1 cellular context compared by ENCODE assay signal in the genomic region with DNA sequence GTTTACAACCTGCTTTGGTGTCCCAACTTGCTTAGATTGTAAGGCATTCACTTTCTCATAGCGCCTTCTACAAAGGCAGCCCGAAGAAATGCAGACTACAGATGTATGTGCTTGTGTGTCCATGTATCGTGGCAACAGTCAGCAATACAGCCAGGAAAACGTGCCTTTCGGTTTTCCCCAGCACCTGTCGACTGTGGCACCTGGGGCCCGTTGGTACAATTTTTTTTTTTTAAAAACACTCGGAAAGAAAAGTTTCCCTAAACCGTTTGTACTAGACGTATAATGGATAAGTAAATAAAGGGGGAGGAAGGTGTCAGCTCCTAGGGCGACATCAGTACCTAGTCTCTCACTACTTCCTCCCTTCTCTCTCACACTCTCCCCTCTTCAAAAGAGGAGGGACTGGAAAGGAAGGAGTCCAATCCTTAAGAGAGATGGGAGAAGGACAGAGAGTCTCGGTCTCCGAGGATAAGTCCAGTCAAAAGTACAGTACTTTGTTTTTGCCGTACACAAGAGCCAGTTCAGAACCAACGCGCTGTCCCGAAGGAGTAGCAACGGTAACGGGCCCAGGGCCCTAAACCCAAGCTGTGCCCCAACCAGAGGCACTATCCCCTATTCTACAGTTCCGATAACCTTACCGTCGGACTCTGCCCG.
A peak's percentile ranks its signal among the peaks of the same experiment; 100 is the strongest.
TF ChIP-seq lines count a peak whose summit lies in the region.

No MANE protein-coding gene starts in this region.

TF ChIP-seq in GM12878, 131 proteins besides CTCF, POLR2A, EP300 and RAD21 (continued from another document and continues in another):
- TF ChIP-seq BCLAF1 (IDR thresholded peaks at IDR 0.05) (no peak), TAF1 (IDR thresholded peaks at IDR 0.05; ENCODE audit: borderline replicate concordance, low read depth, low read length) (0 out of 2 replicates have a peak, but pooled peaks have one; percentile 19), SREBF2 (IDR thresholded peaks at IDR 0.05; ENCODE audit: low read length) (0 out of 2 replicates have a peak, but pooled peaks have one; percentile 15), NR2C1 (IDR thresholded peaks at IDR 0.05) (no peak), IKZF1 (conservative IDR thresholded peaks at IDR 0.05) (no peak), JUND (IDR thresholded peaks at IDR 0.05; ENCODE audit: low read depth, low read length) (no peak), SIN3A (IDR thresholded peaks at IDR 0.05; ENCODE audit: low read depth, low read length) (peak; percentile 78; the same call in 1 of the 2 replicates), KAT2A (conservative IDR thresholded peaks at IDR 0.05; ENCODE audit: control insufficient read depth, low read depth, low read length) (no peak), GABPA (IDR thresholded peaks at IDR 0.05; ENCODE audit: low read depth) (no peak), CEBPZ (IDR thresholded peaks at IDR 0.05; ENCODE audit: low read depth, low read length) (no peak), SIX5 (IDR thresholded peaks at IDR 0.05; ENCODE audit: low read depth, low read length, severe bottlenecking) (no peak), TARDBP (IDR thresholded peaks at IDR 0.05; ENCODE audit: borderline replicate concordance) (0 out of 2 replicates have a peak, but pooled peaks have one; percentile 43), SUZ12 (IDR thresholded peaks at IDR 0.05; ENCODE audit: unreplicated experiment) (no peak), CBX5 (IDR thresholded peaks at IDR 0.05; ENCODE audit: low read depth) (no peak), SMARCA5 (IDR thresholded peaks at IDR 0.05) (no peak), BMI1 (IDR thresholded peaks at IDR 0.05; ENCODE audit: borderline replicate concordance) (no peak), MTA3 (IDR thresholded peaks at IDR 0.05; ENCODE audit: borderline replicate concordance, low read length) (no peak), NR2F1 (conservative IDR thresholded peaks at IDR 0.05) (no peak), NRF1 (conservative IDR thresholded peaks at IDR 0.05; ENCODE audit: low read depth, low read length) (no peak), BACH1 (IDR thresholded peaks at IDR 0.05; ENCODE audit: borderline replicate concordance) (no peak), NFYA (IDR thresholded peaks at IDR 0.05; ENCODE audit: borderline replicate concordance, low read depth, low read length) (no peak), ZNF592 (IDR thresholded peaks at IDR 0.05) (no peak), SKIL (IDR thresholded peaks at IDR 0.05; ENCODE audit: low read depth, poor library complexity, severe bottlenecking) (no peak), ZNF217 (IDR thresholded peaks at IDR 0.05) (no peak), ZNF384 (IDR thresholded peaks at IDR 0.05; ENCODE audit: borderline replicate concordance, low read depth, low read length) (0 out of 2 replicates have a peak, but pooled peaks have one; percentile 11), MYC (IDR thresholded peaks at IDR 0.05; ENCODE audit: insufficient read depth, insufficient read length, insufficient replicate concordance, low read length, severe bottlenecking) (no peak), CHD1 (IDR thresholded peaks at IDR 0.05; ENCODE audit: low read depth, low read length) (no peak), ESRRA (IDR thresholded peaks at IDR 0.05; ENCODE audit: low read length) (no peak), TCF7 (IDR thresholded peaks at IDR 0.05; ENCODE audit: borderline replicate concordance) (no peak), KDM1A (IDR thresholded peaks at IDR 0.05; ENCODE audit: borderline replicate concordance) (no peak), NBN (IDR thresholded peaks at IDR 0.05) (no peak)
- TF ChIP-seq, protein P1, sequence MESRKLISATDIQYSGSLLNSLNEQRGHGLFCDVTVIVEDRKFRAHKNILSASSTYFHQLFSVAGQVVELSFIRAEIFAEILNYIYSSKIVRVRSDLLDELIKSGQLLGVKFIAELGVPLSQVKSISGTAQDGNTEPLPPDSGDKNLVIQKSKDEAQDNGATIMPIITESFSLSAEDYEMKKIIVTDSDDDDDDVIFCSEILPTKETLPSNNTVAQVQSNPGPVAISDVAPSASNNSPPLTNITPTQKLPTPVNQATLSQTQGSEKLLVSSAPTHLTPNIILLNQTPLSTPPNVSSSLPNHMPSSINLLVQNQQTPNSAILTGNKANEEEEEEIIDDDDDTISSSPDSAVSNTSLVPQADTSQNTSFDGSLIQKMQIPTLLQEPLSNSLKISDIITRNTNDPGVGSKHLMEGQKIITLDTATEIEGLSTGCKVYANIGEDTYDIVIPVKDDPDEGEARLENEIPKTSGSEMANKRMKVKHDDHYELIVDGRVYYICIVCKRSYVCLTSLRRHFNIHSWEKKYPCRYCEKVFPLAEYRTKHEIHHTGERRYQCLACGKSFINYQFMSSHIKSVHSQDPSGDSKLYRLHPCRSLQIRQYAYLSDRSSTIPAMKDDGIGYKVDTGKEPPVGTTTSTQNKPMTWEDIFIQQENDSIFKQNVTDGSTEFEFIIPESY (IDR thresholded peaks at IDR 0.05): no peak
- TF ChIP-seq, protein P2, sequence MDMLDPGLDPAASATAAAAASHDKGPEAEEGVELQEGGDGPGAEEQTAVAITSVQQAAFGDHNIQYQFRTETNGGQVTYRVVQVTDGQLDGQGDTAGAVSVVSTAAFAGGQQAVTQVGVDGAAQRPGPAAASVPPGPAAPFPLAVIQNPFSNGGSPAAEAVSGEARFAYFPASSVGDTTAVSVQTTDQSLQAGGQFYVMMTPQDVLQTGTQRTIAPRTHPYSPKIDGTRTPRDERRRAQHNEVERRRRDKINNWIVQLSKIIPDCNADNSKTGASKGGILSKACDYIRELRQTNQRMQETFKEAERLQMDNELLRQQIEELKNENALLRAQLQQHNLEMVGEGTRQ (IDR thresholded peaks at IDR 0.05; ENCODE audit: borderline replicate concordance, low read depth, low read length): no peak
- TF ChIP-seq, protein P3, sequence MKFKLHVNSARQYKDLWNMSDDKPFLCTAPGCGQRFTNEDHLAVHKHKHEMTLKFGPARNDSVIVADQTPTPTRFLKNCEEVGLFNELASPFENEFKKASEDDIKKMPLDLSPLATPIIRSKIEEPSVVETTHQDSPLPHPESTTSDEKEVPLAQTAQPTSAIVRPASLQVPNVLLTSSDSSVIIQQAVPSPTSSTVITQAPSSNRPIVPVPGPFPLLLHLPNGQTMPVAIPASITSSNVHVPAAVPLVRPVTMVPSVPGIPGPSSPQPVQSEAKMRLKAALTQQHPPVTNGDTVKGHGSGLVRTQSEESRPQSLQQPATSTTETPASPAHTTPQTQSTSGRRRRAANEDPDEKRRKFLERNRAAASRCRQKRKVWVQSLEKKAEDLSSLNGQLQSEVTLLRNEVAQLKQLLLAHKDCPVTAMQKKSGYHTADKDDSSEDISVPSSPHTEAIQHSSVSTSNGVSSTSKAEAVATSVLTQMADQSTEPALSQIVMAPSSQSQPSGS (IDR thresholded peaks at IDR 0.05; ENCODE audit: low read length): no peak
- TF ChIP-seq, protein P4, sequence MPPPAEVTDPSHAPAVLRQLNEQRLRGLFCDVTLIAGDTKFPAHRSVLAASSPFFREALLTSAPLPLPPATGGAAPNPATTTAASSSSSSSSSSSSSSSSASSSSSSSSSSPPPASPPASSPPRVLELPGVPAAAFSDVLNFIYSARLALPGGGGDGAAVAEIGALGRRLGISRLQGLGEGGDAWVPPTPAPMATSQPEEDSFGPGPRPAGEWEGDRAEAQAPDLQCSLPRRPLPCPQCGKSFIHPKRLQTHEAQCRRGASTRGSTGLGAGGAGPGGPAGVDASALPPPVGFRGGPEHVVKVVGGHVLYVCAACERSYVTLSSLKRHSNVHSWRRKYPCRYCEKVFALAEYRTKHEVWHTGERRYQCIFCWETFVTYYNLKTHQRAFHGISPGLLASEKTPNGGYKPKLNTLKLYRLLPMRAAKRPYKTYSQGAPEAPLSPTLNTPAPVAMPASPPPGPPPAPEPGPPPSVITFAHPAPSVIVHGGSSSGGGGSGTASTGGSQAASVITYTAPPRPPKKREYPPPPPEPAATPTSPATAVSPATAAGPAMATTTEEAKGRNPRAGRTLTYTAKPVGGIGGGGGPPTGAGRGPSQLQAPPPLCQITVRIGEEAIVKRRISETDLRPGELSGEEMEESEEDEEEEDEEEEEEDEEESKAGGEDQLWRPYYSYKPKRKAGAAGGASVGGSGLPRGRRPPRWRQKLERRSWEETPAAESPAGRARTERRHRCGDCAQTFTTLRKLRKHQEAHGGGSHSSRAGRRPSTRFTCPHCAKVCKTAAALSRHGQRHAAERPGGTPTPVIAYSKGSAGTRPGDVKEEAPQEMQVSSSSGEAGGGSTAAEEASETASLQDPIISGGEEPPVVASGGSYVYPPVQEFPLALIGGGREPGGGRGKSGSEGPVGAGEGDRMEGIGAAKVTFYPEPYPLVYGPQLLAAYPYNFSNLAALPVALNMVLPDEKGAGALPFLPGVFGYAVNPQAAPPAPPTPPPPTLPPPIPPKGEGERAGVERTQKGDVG (CRISPR knock-in tag; IDR thresholded peaks at IDR 0.05): no peak
